Comparison of ENCODE assay signal across 1 cellular context in the genomic region with DNA sequence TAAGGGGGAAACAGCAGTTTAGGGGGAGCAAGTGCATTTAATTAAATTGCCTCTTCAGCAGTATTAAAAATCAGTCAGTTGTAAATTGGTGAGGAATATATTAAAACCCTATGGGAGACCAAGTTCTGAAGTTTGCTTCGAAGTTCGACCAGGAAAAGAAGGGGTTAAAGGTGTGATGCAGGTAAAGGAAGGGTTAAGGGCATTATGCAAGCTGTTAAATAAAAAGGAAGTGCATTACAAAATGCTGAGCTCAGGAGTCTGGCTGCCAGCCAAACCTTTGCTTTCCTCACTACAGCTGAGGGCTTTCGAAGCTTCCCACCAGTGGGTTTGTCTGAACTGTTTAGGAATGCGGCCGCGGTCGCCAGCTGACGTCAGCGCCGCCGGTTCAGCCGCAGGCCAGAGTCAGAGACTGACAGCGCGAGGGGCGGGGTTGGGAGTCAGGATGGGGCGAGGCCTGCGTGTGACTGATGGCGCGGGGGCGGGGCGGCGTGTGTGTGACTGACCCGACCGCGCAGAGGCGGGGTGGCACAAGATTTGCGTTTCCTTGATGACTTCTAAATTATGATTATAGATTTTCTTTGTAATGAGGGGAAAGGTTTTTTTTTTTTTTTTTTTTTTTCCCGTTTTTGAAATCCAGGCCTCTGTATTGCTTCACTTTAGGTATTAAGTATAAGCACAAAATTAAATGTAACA.
A peak's percentile ranks its signal among the peaks of the same experiment; 100 is the strongest.
TF ChIP-seq lines count a peak whose summit lies in the region.

No MANE protein-coding gene starts in this region.

TF ChIP-seq in HepG2, 621 proteins besides CTCF, POLR2A, EP300 and RAD21 (continued from another document):
- TF ChIP-seq HNF1B (CRISPR knock-in tag; IDR thresholded peaks at IDR 0.05) (peak; percentile 79), TCF12 (IDR thresholded peaks at IDR 0.05) (no peak), TCF12 (CRISPR knock-in tag; IDR thresholded peaks at IDR 0.05) (no peak), ZNF556 (CRISPR knock-in tag; IDR thresholded peaks at IDR 0.05; ENCODE audit: borderline replicate concordance) (no peak), ZNF691 (CRISPR knock-in tag; IDR thresholded peaks at IDR 0.05; ENCODE audit: borderline replicate concordance, low read depth) (no peak), ISL2 (CRISPR knock-in tag; IDR thresholded peaks at IDR 0.05) (peak; percentile 65), CREM (IDR thresholded peaks at IDR 0.05) (peak; percentile 80), CREM (CRISPR knock-in tag; IDR thresholded peaks at IDR 0.05) (no peak), CEBPB (IDR thresholded peaks at IDR 0.05; ENCODE audit: borderline replicate concordance, low read depth, low read length) (peak; percentile 82), ZMYM4 (CRISPR knock-in tag; IDR thresholded peaks at IDR 0.05) (peak; percentile 85), REXO4 (CRISPR knock-in tag; IDR thresholded peaks at IDR 0.05; ENCODE audit: borderline replicate concordance) (no peak), PAF1 (CRISPR knock-in tag; IDR thresholded peaks at IDR 0.05) (no peak), HES4 (CRISPR knock-in tag; IDR thresholded peaks at IDR 0.05; ENCODE audit: borderline replicate concordance) (no peak), ZNF724P (CRISPR knock-in tag; IDR thresholded peaks at IDR 0.05; ENCODE audit: borderline replicate concordance) (no peak), SP140L (CRISPR knock-in tag; IDR thresholded peaks at IDR 0.05; ENCODE audit: borderline replicate concordance) (no peak), ZNF563 (CRISPR knock-in tag; IDR thresholded peaks at IDR 0.05) (no peak), FLYWCH1 (CRISPR knock-in tag; IDR thresholded peaks at IDR 0.05) (no peak), SMAD9 (CRISPR knock-in tag; IDR thresholded peaks at IDR 0.05) (no peak), ZSCAN20 (CRISPR knock-in tag; IDR thresholded peaks at IDR 0.05; ENCODE audit: borderline replicate concordance) (no peak), PBX2 (CRISPR knock-in tag; IDR thresholded peaks at IDR 0.05) (peak; percentile 77), HNF1A (IDR thresholded peaks at IDR 0.05; ENCODE audit: low read depth) (no peak), HNF1A (CRISPR knock-in tag; IDR thresholded peaks at IDR 0.05; ENCODE audit: borderline replicate concordance) (no peak; the same call in 1 of the 2 replicates), EHMT2 (IDR thresholded peaks at IDR 0.05; ENCODE audit: borderline replicate concordance, low read depth, low read length) (no peak), ZSCAN25 (CRISPR knock-in tag; IDR thresholded peaks at IDR 0.05) (0 out of 2 replicates have a peak, but pooled peaks have one; percentile 30), ARHGAP35 (CRISPR knock-in tag; IDR thresholded peaks at IDR 0.05; ENCODE audit: borderline replicate concordance) (no peak), RNF2 (conservative IDR thresholded peaks at IDR 0.05; ENCODE audit: low read depth) (peak; percentile 59; the same call in 1 of the 2 replicates), WIZ (CRISPR knock-in tag; IDR thresholded peaks at IDR 0.05) (no peak), FOXA1 (IDR thresholded peaks at IDR 0.05) (no peak), FOXA1 (CRISPR knock-in tag; IDR thresholded peaks at IDR 0.05) (0 out of 2 replicates have a peak, but pooled peaks have one; percentile 20), GMEB1 (CRISPR knock-in tag; IDR thresholded peaks at IDR 0.05; ENCODE audit: borderline replicate concordance) (peak; percentile 61; the same call in 1 of the 2 replicates), TP53 (CRISPR knock-in tag; conservative IDR thresholded peaks at IDR 0.05) (no peak), PAWR (CRISPR knock-in tag; IDR thresholded peaks at IDR 0.05; ENCODE audit: borderline replicate concordance) (no peak), ZNF749 (CRISPR knock-in tag; IDR thresholded peaks at IDR 0.05; ENCODE audit: borderline replicate concordance) (no peak), KDM5A (IDR thresholded peaks at IDR 0.05; ENCODE audit: borderline replicate concordance, low read length) (no peak), ZNF619 (CRISPR knock-in tag; IDR thresholded peaks at IDR 0.05) (no peak), EEA1 (CRISPR knock-in tag; IDR thresholded peaks at IDR 0.05; ENCODE audit: borderline replicate concordance) (no peak), MEIS2 (CRISPR knock-in tag; IDR thresholded peaks at IDR 0.05) (peak; percentile 57; the same call in 1 of the 2 replicates), POGZ (CRISPR knock-in tag; IDR thresholded peaks at IDR 0.05) (peak; percentile 81), POLR2AphosphoS5 (IDR thresholded peaks at IDR 0.05; ENCODE audit: low read depth, low read length) (no peak)
- TF ChIP-seq, protein P1, sequence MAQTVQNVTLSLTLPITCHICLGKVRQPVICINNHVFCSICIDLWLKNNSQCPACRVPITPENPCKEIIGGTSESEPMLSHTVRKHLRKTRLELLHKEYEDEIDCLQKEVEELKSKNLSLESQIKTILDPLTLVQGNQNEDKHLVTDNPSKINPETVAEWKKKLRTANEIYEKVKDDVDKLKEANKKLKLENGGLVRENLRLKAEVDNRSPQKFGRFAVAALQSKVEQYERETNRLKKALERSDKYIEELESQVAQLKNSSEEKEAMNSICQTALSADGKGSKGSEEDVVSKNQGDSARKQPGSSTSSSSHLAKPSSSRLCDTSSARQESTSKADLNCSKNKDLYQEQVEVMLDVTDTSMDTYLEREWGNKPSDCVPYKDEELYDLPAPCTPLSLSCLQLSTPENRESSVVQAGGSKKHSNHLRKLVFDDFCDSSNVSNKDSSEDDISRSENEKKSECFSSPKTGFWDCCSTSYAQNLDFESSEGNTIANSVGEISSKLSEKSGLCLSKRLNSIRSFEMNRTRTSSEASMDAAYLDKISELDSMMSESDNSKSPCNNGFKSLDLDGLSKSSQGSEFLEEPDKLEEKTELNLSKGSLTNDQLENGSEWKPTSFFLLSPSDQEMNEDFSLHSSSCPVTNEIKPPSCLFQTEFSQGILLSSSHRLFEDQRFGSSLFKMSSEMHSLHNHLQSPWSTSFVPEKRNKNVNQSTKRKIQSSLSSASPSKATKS (CRISPR knock-in tag; IDR thresholded peaks at IDR 0.05), result no peak
- TF ChIP-seq, protein P2, sequence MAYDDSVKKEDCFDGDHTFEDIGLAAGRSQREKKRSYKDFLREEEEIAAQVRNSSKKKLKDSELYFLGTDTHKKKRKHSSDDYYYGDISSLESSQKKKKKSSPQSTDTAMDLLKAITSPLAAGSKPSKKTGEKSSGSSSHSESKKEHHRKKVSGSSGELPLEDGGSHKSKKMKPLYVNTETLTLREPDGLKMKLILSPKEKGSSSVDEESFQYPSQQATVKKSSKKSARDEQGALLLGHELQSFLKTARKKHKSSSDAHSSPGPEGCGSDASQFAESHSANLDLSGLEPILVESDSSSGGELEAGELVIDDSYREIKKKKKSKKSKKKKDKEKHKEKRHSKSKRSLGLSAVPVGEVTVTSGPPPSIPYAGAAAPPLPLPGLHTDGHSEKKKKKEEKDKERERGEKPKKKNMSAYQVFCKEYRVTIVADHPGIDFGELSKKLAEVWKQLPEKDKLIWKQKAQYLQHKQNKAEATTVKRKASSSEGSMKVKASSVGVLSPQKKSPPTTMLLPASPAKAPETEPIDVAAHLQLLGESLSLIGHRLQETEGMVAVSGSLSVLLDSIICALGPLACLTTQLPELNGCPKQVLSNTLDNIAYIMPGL (CRISPR knock-in tag; IDR thresholded peaks at IDR 0.05; ENCODE audit: borderline replicate concordance in 1 of 2, low read depth in 1 of 2), result no peak
TF ChIP-seq in HepG2: peak in this region for 138.
